ENCODE assay signal across 21 cellular contexts in the genomic region with DNA sequence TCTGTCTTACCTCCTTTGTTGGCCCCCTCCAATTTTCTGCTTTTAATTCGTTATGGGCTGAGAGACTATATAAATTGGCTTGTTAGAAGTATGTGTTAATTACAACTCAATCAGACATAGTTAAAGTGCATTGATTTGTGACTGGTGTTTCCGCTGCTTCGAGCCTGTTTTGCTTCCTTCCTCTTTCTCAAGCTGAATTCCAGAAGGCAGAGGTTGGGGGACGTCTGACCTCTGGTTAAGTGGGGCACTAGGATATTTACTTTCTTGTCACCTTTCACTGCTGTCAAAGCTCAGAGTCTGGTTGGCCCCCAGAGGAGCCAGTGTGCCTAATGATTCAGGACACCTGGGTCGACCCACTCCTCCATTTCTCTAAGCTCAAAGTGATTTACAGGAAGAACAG.
DNase-seq lines count a peak whose midpoint lies in the region; ATAC-seq, FAIRE-seq and TF ChIP-seq lines count a peak whose summit lies in the region.
"Had no signal": no experiment of that assay in that cellular context is flagged by ENCODE, and none has a peak within 500 bp of the region (broad histone marks: within the 10 kb centered on the region; RNA-seq: fewer than 3 reads in every experiment).

No MANE protein-coding gene starts in this region.

- peak; percentile 9 for DNase-seq in NAMALWA (ENCODE audit: low spot score)
- DNase-seq in kidney: no peak
- DNase-seq in gastrocnemius medialis: no peak
- no peak for DNase-seq in NK-92 treated with Interleukin-12 subunit alpha and Interleukin-12 subunit beta, amount 100 ng/mL, for 24 hours (lab: John Stamatoyannopoulos, UW)
- DNase-seq in CD8-positive, alpha-beta memory T cell: no peak
- DNase-seq in head of caudate nucleus: no peak
- DNase-seq in NCI-H1092 treated with DMSO at 0.1 percent for 48 hours (lab: John Stamatoyannopoulos, UW): no peak
- DNase-seq: activated CD4-positive, CD25-positive, alpha-beta regulatory T cell; activated CD8-positive, alpha-beta memory T cell treated with anti-CD3 and anti-CD28 coated beads, Interleukin-2, amount 10 ng/mL, durations not matched to agents 7 days and 5 days; activated gamma-delta T cell; Caco-2; dorsolateral prefrontal cortex; mammary epithelial cell; NCI-H2081; NCI-H524; nucleus accumbens; RPMI8226; T-helper 1 cell had no signal

- no peak for FAIRE-seq in kidney (lab: Jason Lieb, UNC)

- no peaks in the 10 kb centered on the region for H3K27me3 ChIP-seq in BLaER1 treated with 17β-estradiol and CSF1 and Interleukin-3, amounts not matched to agents 10 nM and 100 nM
- no peaks in the 10 kb centered on the region for H3K27me3 ChIP-seq in gastrocnemius medialis
- H3K27me3 ChIP-seq in CD8-positive, alpha-beta memory T cell (ENCODE audit: insufficient read depth, low read length, poor library complexity, severe bottlenecking): no peaks in the 10 kb centered on the region
- H3K27me3 ChIP-seq: dorsolateral prefrontal cortex had no signal

- CTCF ChIA-PET in CD8-positive, alpha-beta memory T cell (lab: Charles Lee): no interaction called here

- intact Hi-C loops in kidney (cut with DNase I): no loop called here
- intact Hi-C loops in gastrocnemius medialis (cut with DNase I; ENCODE audit: low total_unique reads): no loop called here
- intact Hi-C loops in head of caudate nucleus (cut with DNase I): no loop called here

- no peaks in the 10 kb centered on the region for H4K20me1 ChIP-seq in BLaER1 treated with 17β-estradiol and CSF1 and Interleukin-3, amounts not matched to agents 10 nM and 100 nM

- POLR2A ChIA-PET in CD8-positive, alpha-beta memory T cell (lab: Charles Lee): no interaction called here

- peak overlapping the region in 7 of 10 experiments; percentile 7 to 42 (median 29); a peak in 9 of 20 replicates for H3K4me3 ChIP-seq in BLaER1 treated with 17β-estradiol and CSF1 and Interleukin-3, amounts not matched to agents 10 nM and 100 nM
- H3K4me3 ChIP-seq in kidney (ENCODE audit: low read length in 2 of 2) (no peak overlapping the region), gastrocnemius medialis (no peak overlapping the region)
- H3K4me3 ChIP-seq in CD8-positive, alpha-beta memory T cell (ENCODE audit: low read length): no peak overlapping the region
- H3K4me3 ChIP-seq: dorsolateral prefrontal cortex, skin epidermis had no signal

- peaks cover 26 to 85% (median 59%) of the 10 kb centered on the region in 10 experiments for H3K4me1 ChIP-seq in BLaER1 treated with 17β-estradiol and CSF1 and Interleukin-3, amounts not matched to agents 10 nM and 100 nM
- H3K4me1 ChIP-seq in kidney (ENCODE audit: control insufficient read depth in 1 of 2, insufficient read depth in 1 of 2, low read depth in 1 of 2, low read length in 2 of 2): peaks cover 0 to 4% of the 10 kb centered on the region in 2 donors
- H3K4me1 ChIP-seq in gastrocnemius medialis: peaks cover 0 to 5% of the 10 kb centered on the region in 2 donors
- H3K4me1 ChIP-seq in CD8-positive, alpha-beta memory T cell (ENCODE audit: insufficient read depth, low read length): peaks cover 13% of the 10 kb centered on the region
- H3K4me1 ChIP-seq: Caco-2 had no signal

- TF ChIP-seq CTCF in kidney (IDR thresholded peaks at IDR 0.05; ENCODE audit: borderline replicate concordance, extremely low read depth, insufficient read depth) (no peak), gastrocnemius medialis (IDR thresholded peaks at IDR 0.05 in 4 of 5, conservative IDR thresholded peaks at IDR 0.05 in 1 of 5) (no peak)

- H3K4me3 Mint-ChIP-seq in CD8-positive, alpha-beta memory T cell: no peak overlapping the region
- H3K4me3 Mint-ChIP-seq: activated CD8-positive, alpha-beta memory T cell treated with anti-CD3 and anti-CD28 coated beads, Interleukin-2, amount 10 ng/mL, durations not matched to agents 7 days and 5 days; brain had no signal

- no peaks in the 10 kb centered on the region for H3K36me3 ChIP-seq in BLaER1 treated with 17β-estradiol and CSF1 and Interleukin-3, amounts not matched to agents 10 nM and 100 nM
- no peaks in the 10 kb centered on the region for H3K36me3 ChIP-seq in kidney (ENCODE audit: control insufficient read depth in 1 of 2, insufficient read depth in 2 of 2, low read length in 2 of 2)
- H3K36me3 ChIP-seq in gastrocnemius medialis: no peaks in the 10 kb centered on the region
- no peaks in the 10 kb centered on the region for H3K36me3 ChIP-seq in CD8-positive, alpha-beta memory T cell (ENCODE audit: insufficient read depth, low read length)

- H3K9ac ChIP-seq in BLaER1 treated with 17β-estradiol and CSF1 and Interleukin-3, amounts not matched to agents 10 nM and 100 nM: peak overlapping the region in 9 of 11 experiments; percentile 12 to 69 (median 53); a peak in 15 of 22 replicates
- no peak overlapping the region for H3K9ac ChIP-seq in kidney (ENCODE audit: low read length in 2 of 2)

- peak overlapping the region in 10 of 11 experiments; percentile 12 to 90 (median 79); a peak in 18 of 22 replicates for H3K27ac ChIP-seq in BLaER1 treated with 17β-estradiol and CSF1 and Interleukin-3, amounts not matched to agents 10 nM and 100 nM
- peak overlapping the region; percentile 0 to 3 for H3K27ac ChIP-seq in kidney (ENCODE audit: low read depth in 2 of 2, low read length in 2 of 2)
- H3K27ac ChIP-seq in gastrocnemius medialis: peak overlapping the region; percentile 26 to 65 (median 48)
- no peak overlapping the region for H3K27ac ChIP-seq in CD8-positive, alpha-beta memory T cell (ENCODE audit: low read depth, low read length)
- H3K27ac ChIP-seq: dorsolateral prefrontal cortex had no signal

- ATAC-seq in gastrocnemius medialis: no peak
- ATAC-seq: activated CD8-positive, alpha-beta memory T cell treated with anti-CD3 and anti-CD28 coated beads, Interleukin-2, amount 10 ng/mL, durations not matched to agents 7 days and 5 days had no signal

- peaks cover 7 to 8% (median 8%) of the 10 kb centered on the region in 3 donors for H3K4me1 Mint-ChIP-seq in CD8-positive, alpha-beta memory T cell

- peaks cover 1 to 15% of the 10 kb centered on the region in 2 donors for H3K27me3 Mint-ChIP-seq in CD8-positive, alpha-beta memory T cell

- in situ Hi-C loops in gastrocnemius medialis (cut with MboI; ENCODE audit: low sequenced_read_pairs in 4 of 4): no loop called here

- H3K9me3 Mint-ChIP-seq in CD8-positive, alpha-beta memory T cell: no peaks in the 10 kb centered on the region

- H3K9me3 ChIP-seq in BLaER1 treated with 17β-estradiol and CSF1 and Interleukin-3, amounts not matched to agents 10 nM and 100 nM (replicated peaks in 1 of 11): peaks cover 0 to 18% (median 7%) of the 10 kb centered on the region in 11 experiments; a peak in 12 of 22 replicates
- peaks cover 0 to 2% of the 10 kb centered on the region in 2 donors for H3K9me3 ChIP-seq in kidney (ENCODE audit: control insufficient read depth in 1 of 2, low read length in 2 of 2)
- H3K9me3 ChIP-seq in gastrocnemius medialis: no peaks in the 10 kb centered on the region
- no peaks in the 10 kb centered on the region for H3K9me3 ChIP-seq in CD8-positive, alpha-beta memory T cell (ENCODE audit: low read length)
- H3K9me3 ChIP-seq: Caco-2 had no signal

- H3K36me3 Mint-ChIP-seq in CD8-positive, alpha-beta memory T cell: no peaks in the 10 kb centered on the region
- H3K36me3 Mint-ChIP-seq: activated CD8-positive, alpha-beta memory T cell treated with anti-CD3 and anti-CD28 coated beads, Interleukin-2, amount 10 ng/mL, durations not matched to agents 7 days and 5 days; brain had no signal

- TF ChIP-seq POLR2A in gastrocnemius medialis (IDR thresholded peaks at IDR 0.05): no peak

- no peak overlapping the region for H3K27ac Mint-ChIP-seq in CD8-positive, alpha-beta memory T cell
- H3K27ac Mint-ChIP-seq: activated CD8-positive, alpha-beta memory T cell treated with anti-CD3 and anti-CD28 coated beads, Interleukin-2, amount 10 ng/mL, durations not matched to agents 7 days and 5 days had no signal

- peak overlapping the region; percentile 77 to 94 (median 85) for H3K4me2 ChIP-seq in BLaER1 treated with 17β-estradiol and CSF1 and Interleukin-3, amounts not matched to agents 10 nM and 100 nM

Comparison
In these comparisons a context has a peak if more than half of its experiments do, and no peak if none do; other contexts are left out.
1. H3K4me3 ChIP-seq: peak in BLaER1 treated with 17β-estradiol and CSF1 and Interleukin-3, amounts not matched to agents 10 nM and 100 nM (7 of 10); none in kidney (0 of 2), gastrocnemius medialis (0 of 4) and CD8-positive, alpha-beta memory T cell (single experiment).
2. H3K9ac ChIP-seq: peak in BLaER1 treated with 17β-estradiol and CSF1 and Interleukin-3, amounts not matched to agents 10 nM and 100 nM (9 of 11); none in kidney (0 of 2).